Comparison of ENCODE assay signal across 8 cellular contexts in the genomic region with DNA sequence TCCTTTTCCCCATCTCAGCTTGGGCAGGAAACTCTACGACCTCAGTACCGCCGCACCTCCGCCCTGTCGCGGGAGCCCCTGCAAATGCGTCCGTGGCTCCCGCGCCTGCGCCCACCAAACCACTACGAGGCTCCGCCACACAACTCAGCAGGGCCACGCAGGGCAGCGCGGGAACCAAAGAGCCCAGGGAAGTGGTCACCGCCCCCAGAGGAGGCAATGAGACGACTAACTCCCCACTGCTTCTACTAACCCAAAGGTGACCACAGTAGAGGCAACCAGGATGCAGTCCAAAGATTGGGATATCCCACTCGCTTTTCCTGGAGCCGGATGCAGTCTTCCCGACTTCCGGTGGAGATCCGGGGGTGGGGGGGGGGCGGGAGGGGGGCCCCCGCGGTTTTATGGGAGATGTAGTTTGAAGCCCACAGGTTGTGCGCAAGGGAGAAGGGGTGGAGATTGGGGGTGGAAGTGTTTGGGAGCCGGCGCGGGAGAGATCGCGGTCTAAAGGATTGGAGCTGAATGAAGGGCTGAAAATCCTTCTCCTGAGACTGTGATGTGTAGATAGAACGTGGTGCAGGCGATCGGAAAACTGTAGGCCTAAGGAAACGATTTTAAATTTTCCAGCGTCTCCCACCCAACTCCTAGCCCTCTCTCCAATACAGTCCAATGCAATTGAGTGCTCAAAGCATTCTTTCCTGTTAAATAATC. TPM values are rescaled to one million over a fixed set of nuclear protein-coding genes. Genes with fewer than 3 reads are reported as not detected.
DNase-seq lines count a peak whose midpoint lies in the region; ATAC-seq and TF ChIP-seq lines count a peak whose summit lies in the region.

A gene (minus strand): TSS at position 337 of the 705 bp plus-strand sequence. CDS start 2,541 bp downstream, outside the sequence.

- peak; percentile 46 for TF ChIP-seq POLR2A in GM18526 (IDR thresholded peaks at IDR 0.05; ENCODE audit: extremely low read depth, insufficient read length)

- DNase-seq in A172 (ENCODE audit: low spot score) (peak; percentile 79), NCI-H2171 (lab: John Stamatoyannopoulos, UW) (peak; percentile 56), dermis blood vessel endothelial cell (peak; percentile 73), left lobe of liver (ENCODE audit: low spot score) (peak; percentile 70)
- DNase-seq in activated CD4-positive, alpha-beta T cell treated with anti-CD3 and anti-CD28 coated beads for 48 hours: peak; percentile 59
- peak; percentile 52 for DNase-seq in stimulated activated CD4-positive, alpha-beta T cell treated with anti-CD3 and anti-CD28 coated beads, Interleukin-1b, Interleukin-23, amount 100 ng/mL, for 48 hours

- ATAC-seq in HG03039 (IDR thresholded peaks at IDR 0.05; ENCODE audit: unreplicated experiment) (peak; percentile 88), left lobe of liver (peak; percentile 96)

RNA-seq across cellular contexts. Expression of the gene that starts here (rescaled TPM):
- total RNA-seq in A172 (2014; rRNA removed; shearing (Covaris generic)): 18.5 and 27.8 TPM in 2 replicates
- total RNA-seq in dermis blood vessel endothelial cell: 3.4 and 4.6 TPM in 2 replicates
- 17.4 TPM for total RNA-seq in left lobe of liver

Comparison
In these comparisons a context has a peak if more than half of its experiments do, and no peak if none do; other contexts are left out.
1. Peak in every context shown above with its lines: DNase-seq and ATAC-seq.